17 cellular contexts compared by ENCODE assay signal in genomic region chr4:145315828-145316227, GRCh38.
"Had no signal": no experiment of that assay in that cellular context is flagged by ENCODE, and none has a peak within 500 bp of the region (broad histone marks: within the 10 kb centered on the region; RNA-seq: fewer than 3 reads in every experiment).

No MANE protein-coding gene starts in this region.

- H3K9me3 ChIP-seq: colonic mucosa, esophagus squamous epithelium, left lung, ovary, thoracic aorta had no signal

- H3K4me3 Mint-ChIP-seq: activated CD4-positive, alpha-beta T cell treated with anti-CD3 and anti-CD28 coated beads, Interleukin-2, amount 10 ng/mL, durations not matched to agents 7 days and 5 days; activated naive CD8-positive, alpha-beta T cell; brain; naive B cell had no signal

- H3K27me3 ChIP-seq: colonic mucosa, esophagus squamous epithelium, left lung, ovary had no signal

- H3K4me1 Mint-ChIP-seq: activated CD4-positive, alpha-beta T cell treated with anti-CD3 and anti-CD28 coated beads, Interleukin-2, amount 10 ng/mL, durations not matched to agents 7 days and 5 days; brain; naive B cell had no signal

- H3K27ac ChIP-seq: colonic mucosa, esophagus squamous epithelium, left lung, ovary, thoracic aorta had no signal

- H3K36me3 Mint-ChIP-seq: activated naive CD8-positive, alpha-beta T cell; brain had no signal

- H3K27ac Mint-ChIP-seq: activated CD4-positive, alpha-beta T cell treated with anti-CD3 and anti-CD28 coated beads, Interleukin-2, amount 10 ng/mL, durations not matched to agents 7 days and 5 days; activated naive CD8-positive, alpha-beta T cell; brain; naive B cell had no signal

- H3K36me3 ChIP-seq: colonic mucosa, esophagus squamous epithelium, left lung, ovary, thoracic aorta had no signal

- H3K27me3 Mint-ChIP-seq: brain had no signal

- ATAC-seq: left lung had no signal

- H3K4me3 ChIP-seq: colonic mucosa, esophagus squamous epithelium, left lung, ovary, thoracic aorta had no signal

- H3K9me3 Mint-ChIP-seq: activated CD4-positive, alpha-beta T cell treated with anti-CD3 and anti-CD28 coated beads, Interleukin-2, amount 10 ng/mL, durations not matched to agents 7 days and 5 days had no signal

- DNase-seq: activated CD4-positive, alpha-beta T cell treated with anti-CD3 and anti-CD28 coated beads, Interleukin-2, amount 10 ng/mL, durations not matched to agents 7 days and 5 days; activated CD4-positive, CD25-positive, alpha-beta regulatory T cell; activated CD8-positive, alpha-beta memory T cell treated with anti-CD3 and anti-CD28 coated beads for 24 hours; activated gamma-delta T cell treated with Interleukin-2 at 50 U/mL for 16 hours; amygdala; central memory CD4-positive, alpha-beta T cell; colonic mucosa; esophagus squamous epithelium; hippocampal formation; kidney; left lung; naive B cell; ovary; stimulated activated CD4-positive, alpha-beta T cell treated with anti-CD3 and anti-CD28 coated beads, Interleukin-1b, Interleukin-23, amount 100 ng/mL, for 48 hours had no signal

- H3K4me1 ChIP-seq: colonic mucosa, esophagus squamous epithelium, left lung had no signal

- FAIRE-seq: kidney had no signal
